20 cellular contexts compared by ENCODE assay signal in genomic region chr21:41890355-41890754, GRCh38. TPM values are rescaled to one million over a fixed set of nuclear protein-coding genes. Genes with fewer than 3 reads are reported as not detected.
A peak's percentile ranks its signal among the peaks of the same experiment; 100 is the strongest.
DNase-seq lines count a peak whose midpoint lies in the region; ATAC-seq and TF ChIP-seq lines count a peak whose summit lies in the region.
"Had no signal": no experiment of that assay in that cellular context is flagged by ENCODE, and none has a peak within 500 bp of the region (broad histone marks: within the 10 kb centered on the region; RNA-seq: fewer than 3 reads in every experiment).

No MANE protein-coding gene starts in this region.

- H3K79me2 ChIP-seq in neural cell (replicated peaks; ENCODE audit: insufficient read depth, low read length) = no peaks in the 10 kb centered on the region

- no peaks in the 10 kb centered on the region for H3K9me3 Mint-ChIP-seq in activated T-helper 17 cell treated with anti-CD3 and anti-CD28 coated beads, Interleukin-2, amount 50 U/mL, for 72 hours
- H3K9me3 Mint-ChIP-seq: CD14-positive monocyte; CD4-positive, alpha-beta memory T cell; CD4-positive, CD25-positive, alpha-beta regulatory T cell; CD8-positive, alpha-beta memory T cell had no signal

- TF ChIP-seq CTCF in neural cell (IDR thresholded peaks at IDR 0.05; ENCODE audit: poor library complexity, severe bottlenecking) = no peak

- no peak overlapping the region for H3K9ac ChIP-seq in neural cell (ENCODE audit: low read length)
- H3K9ac ChIP-seq: BLaER1 had no signal

- no peaks in the 10 kb centered on the region for H3K9me3 ChIP-seq in neural cell (ENCODE audit: low read length)
- H3K9me3 ChIP-seq: BE2C, BLaER1 had no signal

- ATAC-seq in activated T-helper 17 cell treated with anti-CD3 and anti-CD28 coated beads, Interleukin-2, amount 50 U/mL, for 72 hours (replicated peaks) = no peak

- no peak overlapping the region for H2AFZ ChIP-seq in neural cell (ENCODE audit: low read depth, low read length)

- H3K4me1 Mint-ChIP-seq in activated T-helper 17 cell treated with anti-CD3 and anti-CD28 coated beads, Interleukin-2, amount 50 U/mL, for 72 hours = no peaks in the 10 kb centered on the region

- no peaks in the 10 kb centered on the region for H3K9me2 ChIP-seq in neural cell (ENCODE audit: insufficient read depth, low read length)

- peak; percentile 45 for TF ChIP-seq EP300 in neural cell (conservative IDR thresholded peaks at IDR 0.05; ENCODE audit: poor library complexity, severe bottlenecking)

- TF ChIP-seq RAD21 in neural cell (conservative IDR thresholded peaks at IDR 0.05) = no peak

- no peaks in the 10 kb centered on the region for H3K27me3 ChIP-seq in neural cell (ENCODE audit: insufficient read depth, low read depth, low read length)
- H3K27me3 ChIP-seq: BE2C, BLaER1 had no signal

- no peaks in the 10 kb centered on the region for H3K36me3 ChIP-seq in neural cell (ENCODE audit: insufficient read depth, low read length)
- H3K36me3 ChIP-seq: BE2C had no signal

- H3F3A ChIP-seq in neural cell (ENCODE audit: insufficient read depth, low read length, poor library complexity, severe bottlenecking) = no peaks in the 10 kb centered on the region

- no peak overlapping the region for H3K4me3 Mint-ChIP-seq in activated T-helper 17 cell treated with anti-CD3 and anti-CD28 coated beads, Interleukin-2, amount 50 U/mL, for 72 hours
- H3K4me3 Mint-ChIP-seq: CD14-positive monocyte; CD4-positive, alpha-beta memory T cell; CD4-positive, CD25-positive, alpha-beta regulatory T cell; CD8-positive, alpha-beta memory T cell had no signal

- no peaks in the 10 kb centered on the region for H3K36me3 Mint-ChIP-seq in activated T-helper 17 cell treated with anti-CD3 and anti-CD28 coated beads, Interleukin-2, amount 50 U/mL, for 72 hours (ENCODE audit: low read depth)
- H3K36me3 Mint-ChIP-seq: CD4-positive, alpha-beta memory T cell had no signal

- H3K4me2 ChIP-seq in neural cell (ENCODE audit: low read length) = no peak overlapping the region
- H3K4me2 ChIP-seq: BLaER1 had no signal

- DNase-seq in DMS53 treated with DMSO at 0.1 percent for 48 hours (lab: John Stamatoyannopoulos, UW; ENCODE audit: unreplicated experiment) = no peak
- DNase-seq in NCI-H524 treated with DMSO at 0.1 percent for 48 hours (lab: John Stamatoyannopoulos, UW) = no peak
- no peak for DNase-seq in pons (ENCODE audit: low spot score)
- DNase-seq: 8988T; ACHN; BE2C; C1 segment of cervical spinal cord; CD4-positive, alpha-beta memory T cell; CD4-positive, CD25-positive, alpha-beta regulatory T cell; CD8-positive, alpha-beta memory T cell; COR-L47; DMS 273 treated with DMSO at 0.1 percent for 48 hours; DMS153; DMS53; DMS79 treated with DMSO at 0.1 percent for 48 hours; GF-D8 had no signal

- no peaks in the 10 kb centered on the region for H3K27me3 Mint-ChIP-seq in activated T-helper 17 cell treated with anti-CD3 and anti-CD28 coated beads, Interleukin-2, amount 50 U/mL, for 72 hours
- H3K27me3 Mint-ChIP-seq: CD4-positive, alpha-beta memory T cell; CD4-positive, CD25-positive, alpha-beta regulatory T cell; CD8-positive, alpha-beta memory T cell had no signal

- peak overlapping the region; percentile 13 for H3K4me3 ChIP-seq in neural cell (ENCODE audit: low read length)
- H3K4me3 ChIP-seq: BLaER1 had no signal

- peak overlapping the region; percentile 32 for H3K27ac Mint-ChIP-seq in activated T-helper 17 cell treated with anti-CD3 and anti-CD28 coated beads, Interleukin-2, amount 50 U/mL, for 72 hours
- H3K27ac Mint-ChIP-seq: CD4-positive, alpha-beta memory T cell; CD4-positive, CD25-positive, alpha-beta regulatory T cell; CD8-positive, alpha-beta memory T cell had no signal

- H3K27ac ChIP-seq in neural cell (ENCODE audit: low read length) = peak overlapping the region; percentile 49
- H3K27ac ChIP-seq: BLaER1 had no signal

- no peaks in the 10 kb centered on the region for H4K20me1 ChIP-seq in neural cell (ENCODE audit: insufficient read depth)
- H4K20me1 ChIP-seq: BLaER1 had no signal

TF ChIP-seq in neural cell, 6 proteins besides CTCF, POLR2A, EP300 and RAD21:
- TF ChIP-seq EZH2 (IDR thresholded peaks at IDR 0.05; ENCODE audit: borderline replicate concordance, insufficient read depth, low read length, poor library complexity, severe bottlenecking) (no peak), POLR2AphosphoS5 (IDR thresholded peaks at IDR 0.05) (no peak), SMC3 (conservative IDR thresholded peaks at IDR 0.05; ENCODE audit: poor library complexity) (no peak), MXI1 (conservative IDR thresholded peaks at IDR 0.05; ENCODE audit: poor library complexity, severe bottlenecking) (no peak), TAF1 (IDR thresholded peaks at IDR 0.05; ENCODE audit: low read depth) (no peak)
- TF ChIP-seq, protein P1, sequence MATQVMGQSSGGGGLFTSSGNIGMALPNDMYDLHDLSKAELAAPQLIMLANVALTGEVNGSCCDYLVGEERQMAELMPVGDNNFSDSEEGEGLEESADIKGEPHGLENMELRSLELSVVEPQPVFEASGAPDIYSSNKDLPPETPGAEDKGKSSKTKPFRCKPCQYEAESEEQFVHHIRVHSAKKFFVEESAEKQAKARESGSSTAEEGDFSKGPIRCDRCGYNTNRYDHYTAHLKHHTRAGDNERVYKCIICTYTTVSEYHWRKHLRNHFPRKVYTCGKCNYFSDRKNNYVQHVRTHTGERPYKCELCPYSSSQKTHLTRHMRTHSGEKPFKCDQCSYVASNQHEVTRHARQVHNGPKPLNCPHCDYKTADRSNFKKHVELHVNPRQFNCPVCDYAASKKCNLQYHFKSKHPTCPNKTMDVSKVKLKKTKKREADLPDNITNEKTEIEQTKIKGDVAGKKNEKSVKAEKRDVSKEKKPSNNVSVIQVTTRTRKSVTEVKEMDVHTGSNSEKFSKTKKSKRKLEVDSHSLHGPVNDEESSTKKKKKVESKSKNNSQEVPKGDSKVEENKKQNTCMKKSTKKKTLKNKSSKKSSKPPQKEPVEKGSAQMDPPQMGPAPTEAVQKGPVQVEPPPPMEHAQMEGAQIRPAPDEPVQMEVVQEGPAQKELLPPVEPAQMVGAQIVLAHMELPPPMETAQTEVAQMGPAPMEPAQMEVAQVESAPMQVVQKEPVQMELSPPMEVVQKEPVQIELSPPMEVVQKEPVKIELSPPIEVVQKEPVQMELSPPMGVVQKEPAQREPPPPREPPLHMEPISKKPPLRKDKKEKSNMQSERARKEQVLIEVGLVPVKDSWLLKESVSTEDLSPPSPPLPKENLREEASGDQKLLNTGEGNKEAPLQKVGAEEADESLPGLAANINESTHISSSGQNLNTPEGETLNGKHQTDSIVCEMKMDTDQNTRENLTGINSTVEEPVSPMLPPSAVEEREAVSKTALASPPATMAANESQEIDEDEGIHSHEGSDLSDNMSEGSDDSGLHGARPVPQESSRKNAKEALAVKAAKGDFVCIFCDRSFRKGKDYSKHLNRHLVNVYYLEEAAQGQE (IDR thresholded peaks at IDR 0.05; ENCODE audit: borderline replicate concordance) = no peak

RNA-seq across cellular contexts. Expression of gene PRDM15, which starts 11.2 kb away (rescaled TPM):
- total RNA-seq in activated T-helper 17 cell treated with anti-CD3 and anti-CD28 coated beads, Interleukin-2, amount 50 U/mL, for 72 hours = 10 to 100 TPM; 17.1 to 17.6 TPM
- polyA plus RNA-seq in neural cell = 4.1 and 5.6 TPM in 2 replicates
- polyA minus RNA-seq in neural cell = 9.4 and 11.2 TPM in 2 replicates
